In genomic region chr3:159787191-159787590, GRCh38 we compare ENCODE assay signal across 1 cellular context.
TF ChIP-seq lines count a peak whose summit lies in the region.

No MANE protein-coding gene starts in this region.

TF ChIP-seq in HepG2, 621 proteins besides CTCF, POLR2A, EP300 and RAD21 (continued from another document and continues in another):
- TF ChIP-seq CEBPZ (IDR thresholded peaks at IDR 0.05; ENCODE audit: low read length): no peak
- TF ChIP-seq TRIM24 (CRISPR knock-in tag; IDR thresholded peaks at IDR 0.05): no peak
- TF ChIP-seq PBX3 (CRISPR knock-in tag; IDR thresholded peaks at IDR 0.05; ENCODE audit: borderline replicate concordance): no peak
- TF ChIP-seq CCDC6 (CRISPR knock-in tag; IDR thresholded peaks at IDR 0.05): peak; percentile 42; the same call in 1 of the 2 replicates
- no peak for TF ChIP-seq CHCHD3 (CRISPR knock-in tag; IDR thresholded peaks at IDR 0.05)
- TF ChIP-seq HMGA1 (CRISPR knock-in tag; conservative IDR thresholded peaks at IDR 0.05): no peak
- no peak for TF ChIP-seq ZNF101 (CRISPR knock-in tag; IDR thresholded peaks at IDR 0.05; ENCODE audit: borderline replicate concordance, low read depth)
- TF ChIP-seq ARID4A (CRISPR knock-in tag; IDR thresholded peaks at IDR 0.05; ENCODE audit: borderline replicate concordance): peak; percentile 20; the same call in 1 of the 2 replicates
- no peak for TF ChIP-seq ETV6 (CRISPR knock-in tag; conservative IDR thresholded peaks at IDR 0.05)
- no peak for TF ChIP-seq ZNF263 (CRISPR knock-in tag; IDR thresholded peaks at IDR 0.05)
- no peak for TF ChIP-seq ZNF292 (CRISPR knock-in tag; IDR thresholded peaks at IDR 0.05; ENCODE audit: borderline replicate concordance, low read depth)
- no peak for TF ChIP-seq ATM (IDR thresholded peaks at IDR 0.05; ENCODE audit: borderline replicate concordance)
- TF ChIP-seq ZMYM4 (CRISPR knock-in tag; IDR thresholded peaks at IDR 0.05): peak; percentile 46; the same call in 1 of the 2 replicates
- no peak for TF ChIP-seq AKNA (CRISPR knock-in tag; IDR thresholded peaks at IDR 0.05; ENCODE audit: borderline replicate concordance)
- no peak for TF ChIP-seq RARA (CRISPR knock-in tag; IDR thresholded peaks at IDR 0.05)
- no peak for TF ChIP-seq SOX6 (IDR thresholded peaks at IDR 0.05)
- TF ChIP-seq SOX6 (CRISPR knock-in tag; IDR thresholded peaks at IDR 0.05): peak; percentile 37; the same call in 1 of the 2 replicates
- no peak for TF ChIP-seq ZNF570 (CRISPR knock-in tag; IDR thresholded peaks at IDR 0.05; ENCODE audit: borderline replicate concordance)
- TF ChIP-seq ZNF639 (CRISPR knock-in tag; conservative IDR thresholded peaks at IDR 0.05): no peak
- TF ChIP-seq THAP7 (CRISPR knock-in tag; IDR thresholded peaks at IDR 0.05): no peak
- TF ChIP-seq PPARG (CRISPR knock-in tag; conservative IDR thresholded peaks at IDR 0.05): peak; percentile 98
- no peak for TF ChIP-seq ZNF552 (CRISPR knock-in tag; IDR thresholded peaks at IDR 0.05; ENCODE audit: borderline replicate concordance)
- no peak for TF ChIP-seq KMT2A (CRISPR knock-in tag; IDR thresholded peaks at IDR 0.05)
- TF ChIP-seq ZIK1 (CRISPR knock-in tag; IDR thresholded peaks at IDR 0.05; ENCODE audit: borderline replicate concordance, low read depth): no peak
- no peak for TF ChIP-seq ZNF83 (CRISPR knock-in tag; IDR thresholded peaks at IDR 0.05; ENCODE audit: borderline replicate concordance)
- TF ChIP-seq JUN (CRISPR knock-in tag; IDR thresholded peaks at IDR 0.05): no peak
- TF ChIP-seq RXRA (CRISPR knock-in tag; IDR thresholded peaks at IDR 0.05): peak; percentile 63; the same call in 1 of the 2 replicates
- TF ChIP-seq ZFY (CRISPR knock-in tag; IDR thresholded peaks at IDR 0.05): no peak
- TF ChIP-seq ZNF614 (CRISPR knock-in tag; IDR thresholded peaks at IDR 0.05; ENCODE audit: borderline replicate concordance): peak; percentile 45; the same call in 1 of the 2 replicates
- no peak for TF ChIP-seq ZMAT5 (CRISPR knock-in tag; IDR thresholded peaks at IDR 0.05; ENCODE audit: borderline replicate concordance, low read depth)
- no peak for TF ChIP-seq ZC3H4 (CRISPR knock-in tag; IDR thresholded peaks at IDR 0.05; ENCODE audit: borderline replicate concordance)
- TF ChIP-seq NFAT5 (CRISPR knock-in tag; IDR thresholded peaks at IDR 0.05): no peak
- TF ChIP-seq ZSCAN21 (CRISPR knock-in tag; IDR thresholded peaks at IDR 0.05; ENCODE audit: borderline replicate concordance): no peak
- no peak for TF ChIP-seq FLYWCH1 (CRISPR knock-in tag; IDR thresholded peaks at IDR 0.05)
- no peak for TF ChIP-seq ZNF549 (CRISPR knock-in tag; IDR thresholded peaks at IDR 0.05)
- TF ChIP-seq ZNF124 (CRISPR knock-in tag; IDR thresholded peaks at IDR 0.05): no peak
- TF ChIP-seq ZNF160 (CRISPR knock-in tag; IDR thresholded peaks at IDR 0.05): no peak
- peak; percentile 21 for TF ChIP-seq ASH2L (IDR thresholded peaks at IDR 0.05; ENCODE audit: insufficient read length, low read depth, low read length)
